Comparison of ENCODE assay signal across 9 cellular contexts in the genomic region with DNA sequence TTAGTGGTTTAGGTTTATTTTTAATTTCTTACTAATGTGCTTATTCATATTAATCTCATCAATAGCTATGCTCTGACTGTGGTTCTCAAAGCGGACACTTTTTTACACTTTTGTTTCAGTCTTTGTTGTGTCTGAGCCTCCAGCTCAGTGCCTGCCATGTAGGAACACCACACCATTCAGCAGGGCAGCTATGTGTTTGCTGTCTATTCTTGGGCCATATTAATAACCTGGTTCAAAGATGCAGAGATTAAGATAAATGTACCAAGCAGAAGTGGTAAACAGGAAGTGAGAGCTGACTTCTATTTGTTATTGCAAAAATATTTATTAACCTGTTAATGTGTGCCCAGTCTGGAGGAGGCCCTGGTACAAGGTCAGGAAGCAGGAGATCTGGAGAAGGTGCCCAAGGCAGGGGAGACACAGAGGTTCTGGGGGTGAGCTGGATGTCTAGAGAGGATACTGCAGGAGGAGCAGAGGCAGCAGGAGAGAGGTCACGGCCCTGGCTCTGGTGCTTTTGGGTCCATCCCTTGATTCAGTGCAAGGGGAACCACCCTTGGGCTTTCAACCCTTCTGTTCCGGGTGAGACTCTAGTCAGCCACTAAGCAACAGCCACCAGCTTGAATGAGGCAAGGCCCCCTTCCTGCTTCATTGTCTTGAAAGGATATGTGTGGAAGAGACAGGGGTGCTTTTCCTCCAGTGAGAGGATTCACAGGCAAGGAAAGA. TPM values are rescaled to one million over a fixed set of nuclear protein-coding genes. Genes with fewer than 3 reads are reported as not detected.
A peak's percentile ranks its signal among the peaks of the same experiment; 100 is the strongest.
DNase-seq lines count a peak whose midpoint lies in the region; ATAC-seq and TF ChIP-seq lines count a peak whose summit lies in the region.
"Had no signal": no experiment of that assay in that cellular context is flagged by ENCODE, and none has a peak within 500 bp of the region (broad histone marks: within the 10 kb centered on the region; RNA-seq: fewer than 3 reads in every experiment).

No MANE protein-coding gene starts in this region.

- H3K27ac Mint-ChIP-seq in activated T-cell treated with anti-CD3 and anti-CD28 coated beads, Interleukin-2, amount 50 U/mL, for 72 hours, result peak overlapping the region; percentile 88

- TF ChIP-seq EP300 in ovary (IDR thresholded peaks at IDR 0.05), result no peak

- H3K27ac ChIP-seq in effector memory CD4-positive, alpha-beta T cell (ENCODE audit: insufficient read depth, low read length, poor library complexity, severe bottlenecking), result no peak overlapping the region
- H3K27ac ChIP-seq in thymus (ENCODE audit: low read depth), result no peak overlapping the region
- H3K27ac ChIP-seq in ovary, result no peak overlapping the region
- H3K27ac ChIP-seq in foreskin keratinocyte, result no peak overlapping the region

- H3K4me3 ChIP-seq in effector memory CD4-positive, alpha-beta T cell (ENCODE audit: insufficient read depth, low read depth, low read length, poor library complexity, severe bottlenecking), result peak overlapping the region; percentile 25
- H3K4me3 ChIP-seq in thymus (ENCODE audit: low read length) (peak overlapping the region; percentile 51), ovary (no peak overlapping the region)

- H3K9me3 Mint-ChIP-seq in activated T-cell treated with anti-CD3 and anti-CD28 coated beads, Interleukin-2, amount 50 U/mL, for 72 hours, result peaks cover 9 to 12% of the 10 kb centered on the region in 2 donors

- no peak for TF ChIP-seq POLR2A in ovary (IDR thresholded peaks at IDR 0.05)

- no peaks in the 10 kb centered on the region for H3K27me3 ChIP-seq in effector memory CD4-positive, alpha-beta T cell (replicated peaks; ENCODE audit: control insufficient read depth, insufficient read depth, low read length, poor library complexity, severe bottlenecking)
- H3K27me3 ChIP-seq in thymus (ENCODE audit: control insufficient read depth, insufficient read depth), result no peaks in the 10 kb centered on the region
- no peaks in the 10 kb centered on the region for H3K27me3 ChIP-seq in ovary
- H3K27me3 ChIP-seq in foreskin keratinocyte, result peaks cover 23% of the 10 kb centered on the region

- peak overlapping the region; percentile 44 to 87 for H3K4me3 Mint-ChIP-seq in activated T-cell treated with anti-CD3 and anti-CD28 coated beads, Interleukin-2, amount 50 U/mL, for 72 hours

- peaks cover 6 to 11% of the 10 kb centered on the region in 2 donors for H3K36me3 Mint-ChIP-seq in activated T-cell treated with anti-CD3 and anti-CD28 coated beads, Interleukin-2, amount 50 U/mL, for 72 hours (ENCODE audit: insufficient read depth in 2 of 2)

- intact Hi-C loops in ovary (cut with DNase I), result no loop called here

- 90% methylated on average over 3 of the region's 3 CpGs for WGBS in thymus
- 88 to 92% (median 89%) methylated on average over 3 of the region's 3 CpGs for WGBS in ovary, 3 donors

- peaks cover 40% of the 10 kb centered on the region for H3K4me1 Mint-ChIP-seq in activated T-cell treated with anti-CD3 and anti-CD28 coated beads, Interleukin-2, amount 50 U/mL, for 72 hours (ENCODE audit: low read depth)

- H3K36me3 ChIP-seq in effector memory CD4-positive, alpha-beta T cell (ENCODE audit: control insufficient read depth, insufficient read depth, low read length), result no peaks in the 10 kb centered on the region
- H3K36me3 ChIP-seq in thymus (ENCODE audit: control insufficient read depth, insufficient read depth), result no peaks in the 10 kb centered on the region
- H3K36me3 ChIP-seq in ovary, result no peaks in the 10 kb centered on the region
- H3K36me3 ChIP-seq: BE2C had no signal

- no peaks in the 10 kb centered on the region for H3K9me3 ChIP-seq in effector memory CD4-positive, alpha-beta T cell (ENCODE audit: control insufficient read depth, low read length)
- H3K9me3 ChIP-seq in thymus (ENCODE audit: control insufficient read depth) (no peaks in the 10 kb centered on the region), ovary (no peaks in the 10 kb centered on the region)
- H3K9me3 ChIP-seq: BE2C had no signal

- no peak for DNase-seq in activated T-cell treated with anti-CD3 and anti-CD28 coated beads, Interleukin-2, amount 50 U/mL, for 72 hours
- DNase-seq in activated T-cell treated with anti-CD3 and anti-CD28 coated beads, Interleukin-2, amount 50 U/mL, for 1 hour, result no peak
- DNase-seq in effector memory CD4-positive, alpha-beta T cell, result no peak
- DNase-seq in ovary (no peak), foreskin keratinocyte (no peak)
- DNase-seq: BE2C had no signal

- H3K27me3 Mint-ChIP-seq in activated T-cell treated with anti-CD3 and anti-CD28 coated beads, Interleukin-2, amount 50 U/mL, for 72 hours (ENCODE audit: low read depth), result peaks cover 8% of the 10 kb centered on the region

- H3K4me1 ChIP-seq in effector memory CD4-positive, alpha-beta T cell (ENCODE audit: control insufficient read depth, insufficient read depth, low read length, poor library complexity, severe bottlenecking), result peaks cover 6% of the 10 kb centered on the region
- peaks cover 3% of the 10 kb centered on the region for H3K4me1 ChIP-seq in thymus (ENCODE audit: control insufficient read depth, insufficient read depth, low read length)
- H3K4me1 ChIP-seq in ovary (ENCODE audit: insufficient read depth), result peaks cover 3% of the 10 kb centered on the region
- no peaks in the 10 kb centered on the region for H3K4me1 ChIP-seq in foreskin keratinocyte
- H3K4me1 ChIP-seq: BE2C had no signal

- TF ChIP-seq CTCF in ovary (IDR thresholded peaks at IDR 0.05), result no peak
- TF ChIP-seq CTCF in foreskin keratinocyte (conservative IDR thresholded peaks at IDR 0.05), result no peak

- peak; percentile 27 to 53 for ATAC-seq in activated T-cell treated with anti-CD3 and anti-CD28 coated beads, Interleukin-2, amount 50 U/mL, for 72 hours (replicated peaks in 1 of 2)
- ATAC-seq in HG03280 (IDR thresholded peaks at IDR 0.05; ENCODE audit: unreplicated experiment) (peak; percentile 40), GM21515 (IDR thresholded peaks at IDR 0.05; ENCODE audit: unreplicated experiment) (no peak), foreskin keratinocyte (no peak)

RNA-seq across cellular contexts. Expression of gene TBXAS1, which starts 1.9 kb away (rescaled TPM):
- total RNA-seq in activated T-cell treated with anti-CD3 and anti-CD28 coated beads, Interleukin-2, amount 50 U/mL, for 72 hours, result 1 to 10 TPM; 3.9 to 4.7 TPM
- 16.3 TPM for polyA plus RNA-seq in thymus
- total RNA-seq in ovary, result 10 to 100 TPM in 2 of 7 donors, 1 to 10 TPM in 5; 3.1 to 16.8 (median 6.1) TPM
- 10 to 100 TPM in 1 of 2 donors, 1 to 10 TPM in 1; 9.0 to 13.6 TPM for polyA plus RNA-seq in ovary
- total RNA-seq in foreskin keratinocyte, result 2.1 TPM in 2 replicates
- 1.3 and 2.8 TPM in 2 replicates for polyA plus RNA-seq in foreskin keratinocyte

RNA-seq across cellular contexts. Expression of gene HIPK2, which starts 53.1 kb away (rescaled TPM):
- total RNA-seq in activated T-cell treated with anti-CD3 and anti-CD28 coated beads, Interleukin-2, amount 50 U/mL, for 72 hours, result 10 to 100 TPM; 28.7 to 35.4 TPM
- polyA plus RNA-seq in thymus (5.8 TPM), ovary (10 to 100 TPM in 1 of 2 donors, 1 to 10 TPM in 1; 7.3 to 14.8 TPM), foreskin keratinocyte (2.1 and 2.6 TPM in 2 replicates)
- total RNA-seq in ovary (10 to 100 TPM in 6 of 7 donors, 1 to 10 TPM in 1; 9.9 to 38.4 (median 35.1) TPM), foreskin keratinocyte (17.7 and 20.1 TPM in 2 replicates)

Comparison
In these comparisons a context has a peak if more than half of its experiments do, and no peak if none do; other contexts are left out.
1. ATAC-seq: peak in activated T-cell treated with anti-CD3 and anti-CD28 coated beads, Interleukin-2, amount 50 U/mL, for 72 hours (2 of 2) and HG03280 (single experiment); none in GM21515 (single experiment) and foreskin keratinocyte (single experiment).